ENCODE assay signal across 23 cellular contexts in the genomic region with DNA sequence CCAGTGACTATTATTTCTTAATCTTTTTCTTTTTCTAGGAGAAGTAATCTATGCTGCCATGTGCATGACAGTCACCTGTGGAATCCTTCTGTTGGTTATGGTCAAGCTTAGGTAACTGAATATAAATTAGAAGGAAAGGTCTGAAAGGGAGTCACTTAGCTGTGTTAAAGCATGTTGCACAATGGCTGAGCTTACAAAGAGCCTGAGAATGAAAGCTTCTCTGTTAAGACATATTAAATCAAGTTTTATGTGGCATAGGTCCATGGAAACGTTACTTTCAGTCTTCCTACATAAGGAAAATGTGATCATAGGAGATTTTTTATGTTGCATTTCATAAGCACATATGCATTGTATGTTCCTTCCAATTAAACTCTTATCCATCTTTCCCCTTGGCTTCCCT.
DNase-seq lines count a peak whose midpoint lies in the region; ATAC-seq, FAIRE-seq and TF ChIP-seq lines count a peak whose summit lies in the region.
"Had no signal": no experiment of that assay in that cellular context is flagged by ENCODE, and none has a peak within 500 bp of the region (broad histone marks: within the 10 kb centered on the region; RNA-seq: fewer than 3 reads in every experiment).

No MANE protein-coding gene starts in this region.

- H2AFZ ChIP-seq in HepG2 (ENCODE audit: low read length) = no peak overlapping the region

- H3K9me3 ChIP-seq in HepG2 (ENCODE audit: low read length) (no peaks in the 10 kb centered on the region), right lobe of liver (no peaks in the 10 kb centered on the region)

- no peak for TF ChIP-seq RAD21 in HepG2 (CRISPR knock-in tag; IDR thresholded peaks at IDR 0.05)

- in situ Hi-C loops in HepG2 (cut with HindIII; ENCODE audit: extremely low pct_ligation_motif_present, low pct_unique_long_range_greater_than_20kb) = no loop called here

- H3K4me2 ChIP-seq in HepG2 (ENCODE audit: low read depth, low read length) = no peak overlapping the region
- H3K4me2 ChIP-seq: KMS-11 had no signal

- TF ChIP-seq EP300 in HepG2 (IDR thresholded peaks at IDR 0.05; ENCODE audit: low read depth in 2 of 2, low read length in 2 of 2) (no peak), HepG2 (CRISPR knock-in tag; IDR thresholded peaks at IDR 0.05; ENCODE audit: borderline replicate concordance) (no peak)

- H3K36me3 ChIP-seq in HepG2 (replicated peaks in 1 of 2; ENCODE audit: control insufficient read depth in 1 of 2, insufficient read depth in 2 of 2, low read length in 2 of 2) = no peaks in the 10 kb centered on the region
- no peaks in the 10 kb centered on the region for H3K36me3 ChIP-seq in right lobe of liver

- no peaks in the 10 kb centered on the region for H3K27me3 Mint-ChIP-seq in activated CD4-positive, alpha-beta memory T cell treated with anti-CD3 and anti-CD28 coated beads, Interleukin-2, amount 10 ng/mL, durations not matched to agents 7 days and 5 days

- no peak overlapping the region for H3K9ac ChIP-seq in HepG2 (ENCODE audit: insufficient read depth, low read depth, low read length)
- H3K9ac ChIP-seq: KMS-11 had no signal

- intact Hi-C loops in HepG2 (cut with micrococcal nuclease; ENCODE audit: unreplicated experiment) (no loop called here), right lobe of liver (cut with DNase I) (no loop called here)

- 0% methylated on average over 1 of the region's 1 CpG for WGBS in HepG2 (ENCODE audit: low lambda C conversion rate)
- 15% methylated on average over 1 of the region's 1 CpG for WGBS in right lobe of liver (ENCODE audit: insufficient coverage, low coverage, low lambda C conversion rate, missing lambda C conversion rate)

- no peaks in the 10 kb centered on the region for H3K4me1 Mint-ChIP-seq in stimulated activated effector memory CD8-positive, alpha-beta T cell treated with anti-CD3 and anti-CD28 coated beads, Interleukin-12 subunit alpha, Interleukin-12 subunit beta, amount 100 ng/mL, for 72 hours
- H3K4me1 Mint-ChIP-seq in activated CD4-positive, alpha-beta memory T cell treated with anti-CD3 and anti-CD28 coated beads, Interleukin-2, amount 10 ng/mL, durations not matched to agents 7 days and 5 days = no peaks in the 10 kb centered on the region

- H3K4me3 ChIP-seq in HepG2 (replicated peaks in 1 of 3; ENCODE audit: insufficient read depth in 1 of 3, low read depth in 2 of 3, low read length in 3 of 3) (no peak overlapping the region), right lobe of liver (no peak overlapping the region), epithelial cell of esophagus (ENCODE audit: low read length) (no peak overlapping the region)

- H4K20me1 ChIP-seq in HepG2 (ENCODE audit: insufficient read depth, low read length) = no peaks in the 10 kb centered on the region

- CTCF ChIA-PET in HepG2 (lab: Yijun Ruan, JAX; ENCODE audit: low intra/inter-chr PET ratio, low total read pairs) = no interaction called here
- CTCF ChIA-PET in activated CD4-positive, alpha-beta memory T cell treated with anti-CD3 and anti-CD28 coated beads, Interleukin-2, amount 10 ng/mL, durations not matched to agents 7 days and 5 days (lab: Charles Lee) = interaction anchor here (0.6 kb wide), 1 partner anchor 9 kb away, joined by 3 read pairs; no protein-coding TSS in a partner anchor

- H3K9me3 Mint-ChIP-seq in stimulated activated effector memory CD8-positive, alpha-beta T cell treated with anti-CD3 and anti-CD28 coated beads, Interleukin-12 subunit alpha, Interleukin-12 subunit beta, amount 100 ng/mL, for 72 hours = peaks cover 6% of the 10 kb centered on the region
- no peaks in the 10 kb centered on the region for H3K9me3 Mint-ChIP-seq in activated CD4-positive, alpha-beta memory T cell treated with anti-CD3 and anti-CD28 coated beads, Interleukin-2, amount 10 ng/mL, durations not matched to agents 7 days and 5 days
- H3K9me3 Mint-ChIP-seq: CD8-positive, alpha-beta T cell had no signal

- no peak for FAIRE-seq in HepG2 (lab: Jason Lieb, UNC)
- FAIRE-seq: G401.6, GM12892 had no signal

- DNase-seq in HepG2 (ENCODE audit: low spot score) (no peak), right lobe of liver (no peak), epithelial cell of esophagus (ENCODE audit: low read depth) (peak; percentile 17), iris pigment epithelial cell (ENCODE audit: low read depth) (peak; percentile 64), NCI-H226 (no peak)
- no peak for DNase-seq in stimulated activated effector memory CD8-positive, alpha-beta T cell treated with anti-CD3 and anti-CD28 coated beads, Interleukin-12 subunit alpha, Interleukin-12 subunit beta, amount 100 ng/mL, for 72 hours (ENCODE audit: low spot score in 2 of 2)
- DNase-seq in activated CD4-positive, alpha-beta memory T cell treated with anti-CD3 and anti-CD28 coated beads, Interleukin-2, amount 10 ng/mL, durations not matched to agents 7 days and 5 days = no peak
- DNase-seq: AML-193; C1 segment of cervical spinal cord; CD8-positive, alpha-beta T cell; DMS153; GOT3; HCEC 1CT; NCI-H1105; NCI-H146; NCI-H2029 treated with DMSO at 0.1 percent for 48 hours; NCI-H446 treated with DMSO at 0.1 percent for 48 hours; NCI-H526 treated with DMSO at 0.1 percent for 48 hours; PC-3; Right ventricle myocardium superior had no signal

- BruUV-seq in HepG2 (replicated peaks; lab: Mats Ljungman, UMichigan) = no TSS peak

- no peak overlapping the region for H3K4me3 Mint-ChIP-seq in stimulated activated effector memory CD8-positive, alpha-beta T cell treated with anti-CD3 and anti-CD28 coated beads, Interleukin-12 subunit alpha, Interleukin-12 subunit beta, amount 100 ng/mL, for 72 hours
- no peak overlapping the region for H3K4me3 Mint-ChIP-seq in activated CD4-positive, alpha-beta memory T cell treated with anti-CD3 and anti-CD28 coated beads, Interleukin-2, amount 10 ng/mL, durations not matched to agents 7 days and 5 days
- H3K4me3 Mint-ChIP-seq: CD8-positive, alpha-beta T cell had no signal

- no peaks in the 10 kb centered on the region for H3K36me3 Mint-ChIP-seq in stimulated activated effector memory CD8-positive, alpha-beta T cell treated with anti-CD3 and anti-CD28 coated beads, Interleukin-12 subunit alpha, Interleukin-12 subunit beta, amount 100 ng/mL, for 72 hours
- no peaks in the 10 kb centered on the region for H3K36me3 Mint-ChIP-seq in activated CD4-positive, alpha-beta memory T cell treated with anti-CD3 and anti-CD28 coated beads, Interleukin-2, amount 10 ng/mL, durations not matched to agents 7 days and 5 days (ENCODE audit: low read depth)
- H3K36me3 Mint-ChIP-seq: CD8-positive, alpha-beta T cell had no signal

- POLR2A ChIA-PET in HepG2 (lab: Yijun Ruan, JAX) = no interaction called here
- POLR2A ChIA-PET in activated CD4-positive, alpha-beta memory T cell treated with anti-CD3 and anti-CD28 coated beads, Interleukin-2, amount 10 ng/mL, durations not matched to agents 7 days and 5 days (lab: Charles Lee) = no interaction called here

- no peak overlapping the region for H3K27ac ChIP-seq in HepG2 (ENCODE audit: extremely low read length, insufficient read depth, low read length)
- no peak overlapping the region for H3K27ac ChIP-seq in right lobe of liver
- H3K27ac ChIP-seq: KMS-11 had no signal

- no peak overlapping the region for H3K27ac Mint-ChIP-seq in stimulated activated effector memory CD8-positive, alpha-beta T cell treated with anti-CD3 and anti-CD28 coated beads, Interleukin-12 subunit alpha, Interleukin-12 subunit beta, amount 100 ng/mL, for 72 hours
- H3K27ac Mint-ChIP-seq in activated CD4-positive, alpha-beta memory T cell treated with anti-CD3 and anti-CD28 coated beads, Interleukin-2, amount 10 ng/mL, durations not matched to agents 7 days and 5 days = no peak overlapping the region
- H3K27ac Mint-ChIP-seq: CD8-positive, alpha-beta T cell had no signal

- ATAC-seq in HepG2 = no peak
- no peak for ATAC-seq in right lobe of liver
- ATAC-seq in stimulated activated effector memory CD8-positive, alpha-beta T cell treated with anti-CD3 and anti-CD28 coated beads, Interleukin-12 subunit alpha, Interleukin-12 subunit beta, amount 100 ng/mL, for 72 hours = no peak
- ATAC-seq: CD8-positive, alpha-beta T cell; PC-3 had no signal

- no peaks in the 10 kb centered on the region for H3K4me1 ChIP-seq in HepG2 (ENCODE audit: insufficient read depth, low read length)
- no peaks in the 10 kb centered on the region for H3K4me1 ChIP-seq in right lobe of liver

- H3K27me3 ChIP-seq in HepG2 (ENCODE audit: control insufficient read depth in 1 of 2, insufficient read depth in 2 of 2, low read length in 2 of 2) (no peaks in the 10 kb centered on the region), right lobe of liver (no peaks in the 10 kb centered on the region)

- no peaks in the 10 kb centered on the region for H3K79me2 ChIP-seq in HepG2 (ENCODE audit: insufficient read depth, low read length)

- no peak for TF ChIP-seq CTCF in HepG2 (CRISPR knock-in tag; IDR thresholded peaks at IDR 0.05)
- TF ChIP-seq CTCF in right lobe of liver (IDR thresholded peaks at IDR 0.05) = no peak
- no peak for TF ChIP-seq CTCF in epithelial cell of esophagus (IDR thresholded peaks at IDR 0.05; ENCODE audit: insufficient read depth, low read depth, low read length, missing control alignments)

- TF ChIP-seq POLR2A in HepG2 (IDR thresholded peaks at IDR 0.05; ENCODE audit: insufficient read depth in 1 of 2, low read depth in 2 of 2, low read length in 2 of 2) (no peak), right lobe of liver (IDR thresholded peaks at IDR 0.05) (no peak)

TF ChIP-seq in HepG2, 621 proteins besides CTCF, POLR2A, EP300 and RAD21:
- TF ChIP-seq CEBPB (IDR thresholded peaks at IDR 0.05; ENCODE audit: borderline replicate concordance, low read depth, low read length) (0 out of 2 replicates have a peak, but pooled peaks have one; percentile 7), RAD51 (IDR thresholded peaks at IDR 0.05; ENCODE audit: borderline replicate concordance) (no peak)

Comparison
In these comparisons a context has a peak if more than half of its experiments do, and no peak if none do; other contexts are left out.
1. DNase-seq: peak in epithelial cell of esophagus (single experiment) and iris pigment epithelial cell (single experiment); none in HepG2 (single experiment), right lobe of liver (0 of 3), stimulated activated effector memory CD8-positive, alpha-beta T cell treated with anti-CD3 and anti-CD28 coated beads, Interleukin-12 subunit alpha, Interleukin-12 subunit beta, amount 100 ng/mL, for 72 hours (0 of 2), activated CD4-positive, alpha-beta memory T cell treated with anti-CD3 and anti-CD28 coated beads, Interleukin-2, amount 10 ng/mL, durations not matched to agents 7 days and 5 days (single experiment) and NCI-H226 (single experiment).